22 cellular contexts compared by ENCODE assay signal in the genomic region with DNA sequence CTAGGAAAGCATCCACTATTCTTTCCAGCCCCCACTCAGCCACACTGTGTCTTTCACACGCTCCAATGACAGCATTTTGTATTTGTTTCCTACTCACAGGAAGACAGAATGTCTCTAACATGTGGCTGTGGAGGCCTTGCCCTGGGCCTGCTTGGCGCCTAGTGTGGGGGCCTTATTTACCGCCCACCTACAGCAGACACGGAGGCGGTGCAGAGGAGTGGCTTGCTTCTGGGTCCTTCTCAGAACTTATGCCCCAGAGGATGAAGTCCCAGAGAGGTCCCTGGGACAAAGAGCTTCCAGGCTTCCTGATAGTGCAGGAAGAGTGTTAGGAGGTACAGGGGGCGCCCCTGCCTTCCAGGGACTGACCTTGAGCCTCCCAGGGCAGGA. TPM values are rescaled to one million over a fixed set of nuclear protein-coding genes. Genes with fewer than 3 reads are reported as not detected.
DNase-seq lines count a peak whose midpoint lies in the region; ATAC-seq and TF ChIP-seq lines count a peak whose summit lies in the region.
"Had no signal": no experiment of that assay in that cellular context is flagged by ENCODE, and none has a peak within 500 bp of the region (broad histone marks: within the 10 kb centered on the region; RNA-seq: fewer than 3 reads in every experiment).

No MANE protein-coding gene starts in this region.

- ATAC-seq in HG03439 (IDR thresholded peaks at IDR 0.05; ENCODE audit: unreplicated experiment), result no peak
- ATAC-seq: lower lobe of right lung, psoas muscle had no signal

- H4K5ac ChIP-seq in H9 (ENCODE audit: insufficient read length, low read depth, low read length), result no peak overlapping the region

- H3K9me3 Mint-ChIP-seq in activated naive CD4-positive, alpha-beta T cell treated with anti-CD3 and anti-CD28 coated beads, Interleukin-2, amount 10 ng/mL, durations not matched to agents 7 days and 5 days, result no peaks in the 10 kb centered on the region
- H3K9me3 Mint-ChIP-seq in activated naive CD4-positive, alpha-beta T cell treated with anti-CD3 and anti-CD28 coated beads for 36 hours, result no peaks in the 10 kb centered on the region
- no peaks in the 10 kb centered on the region for H3K9me3 Mint-ChIP-seq in H9
- no peaks in the 10 kb centered on the region for H3K9me3 Mint-ChIP-seq in chondrocyte (ENCODE audit: low read depth)
- no peaks in the 10 kb centered on the region for H3K9me3 Mint-ChIP-seq in endothelial cell (ENCODE audit: unreplicated experiment)

- H3K4me1 Mint-ChIP-seq in activated naive CD4-positive, alpha-beta T cell treated with anti-CD3 and anti-CD28 coated beads, Interleukin-2, amount 10 ng/mL, durations not matched to agents 7 days and 5 days, result no peaks in the 10 kb centered on the region
- no peaks in the 10 kb centered on the region for H3K4me1 Mint-ChIP-seq in activated naive CD4-positive, alpha-beta T cell treated with anti-CD3 and anti-CD28 coated beads for 36 hours (ENCODE audit: low read depth)
- H3K4me1 Mint-ChIP-seq in H9 (peaks cover 9 to 23% of the 10 kb centered on the region in 2 experiments), chondrocyte (ENCODE audit: low read depth) (no peaks in the 10 kb centered on the region), endothelial cell (ENCODE audit: unreplicated experiment) (peaks cover 10% of the 10 kb centered on the region)

- H3K79me2 ChIP-seq in H9 (ENCODE audit: insufficient read depth, low read length), result no peaks in the 10 kb centered on the region
- no peaks in the 10 kb centered on the region for H3K79me2 ChIP-seq in osteoblast (ENCODE audit: insufficient read depth, low read length)

- no peak overlapping the region for H4K91ac ChIP-seq in H9 (ENCODE audit: insufficient read length, low read depth, low read length)

- H3K56ac ChIP-seq in H9 (ENCODE audit: insufficient read length, low read depth, low read length), result no peak overlapping the region

- no peaks in the 10 kb centered on the region for H3K4me1 ChIP-seq in H9 (ENCODE audit: insufficient read depth, low read length)
- H3K4me1 ChIP-seq in osteoblast (ENCODE audit: insufficient read depth, low read length), result no peaks in the 10 kb centered on the region
- H3K4me1 ChIP-seq: BE2C, breast epithelium, Caco-2, lower lobe of right lung, uterus had no signal

- H3K36me3 Mint-ChIP-seq in activated naive CD4-positive, alpha-beta T cell treated with anti-CD3 and anti-CD28 coated beads, Interleukin-2, amount 10 ng/mL, durations not matched to agents 7 days and 5 days, result peaks cover 23% of the 10 kb centered on the region
- peaks cover 22% of the 10 kb centered on the region for H3K36me3 Mint-ChIP-seq in activated naive CD4-positive, alpha-beta T cell treated with anti-CD3 and anti-CD28 coated beads for 36 hours (ENCODE audit: low read depth)
- H3K36me3 Mint-ChIP-seq in H9 (ENCODE audit: insufficient read depth in 1 of 3, low read depth in 3 of 3) (peaks cover 15 to 60% (median 52%) of the 10 kb centered on the region in 3 experiments), chondrocyte (ENCODE audit: low read depth) (peaks cover 21% of the 10 kb centered on the region), endothelial cell (ENCODE audit: low read depth, unreplicated experiment) (peaks cover 36% of the 10 kb centered on the region)

- no CpG with 5 or more reads among the region's 6 CpGs for WGBS in H9 (ENCODE audit: extremely low coverage, insufficient read length, low lambda C conversion rate)

- H3K27me3 ChIP-seq in H9 (ENCODE audit: insufficient read depth, low read length) (no peaks in the 10 kb centered on the region), osteoblast (ENCODE audit: insufficient read depth, low read length) (no peaks in the 10 kb centered on the region)
- H3K27me3 ChIP-seq: BE2C, breast epithelium, uterus had no signal

- peak; percentile 17 for DNase-seq in activated naive CD4-positive, alpha-beta T cell treated with anti-CD3 and anti-CD28 coated beads, Interleukin-2, amount 10 ng/mL, durations not matched to agents 7 days and 5 days
- DNase-seq in activated naive CD4-positive, alpha-beta T cell treated with anti-CD3 and anti-CD28 coated beads for 36 hours, result no peak
- DNase-seq in H9, result no peak
- DNase-seq in chondrocyte (ENCODE audit: low spot score), result peak; percentile 37
- DNase-seq in osteoblast (ENCODE audit: insufficient read length, low spot score, missing footprints), result peak; percentile 80
- no peak for DNase-seq in endothelial cell (ENCODE audit: low spot score)
- DNase-seq in SIG-M5 treated with dmso at 0.1 percent for 504 hours (lab: John Stamatoyannopoulos, UW; ENCODE audit: unreplicated experiment), result no peak
- DNase-seq: activated CD4-positive, alpha-beta T cell treated with anti-CD3 and anti-CD28 coated beads, Interleukin-2, amount 50 U/mL, for 1 hour; activated gamma-delta T cell treated with Interleukin-2 at 50 U/mL for 16 hours; amygdala; cortex of kidney; DMS79 treated with DMSO at 0.1 percent for 48 hours; NCI-H146; NCI-H510A treated with DMSO at 0.1 percent for 48 hours; psoas muscle; uterus had no signal

- peaks cover 5% of the 10 kb centered on the region for H3K9me3 ChIP-seq in H9 (ENCODE audit: control insufficient read depth, low read depth, low read length)
- H3K9me3 ChIP-seq in osteoblast (ENCODE audit: low read depth, low read length), result no peaks in the 10 kb centered on the region
- H3K9me3 ChIP-seq: BE2C, Caco-2, psoas muscle, uterus had no signal

- no peaks in the 10 kb centered on the region for H3K27me3 Mint-ChIP-seq in activated naive CD4-positive, alpha-beta T cell treated with anti-CD3 and anti-CD28 coated beads, Interleukin-2, amount 10 ng/mL, durations not matched to agents 7 days and 5 days
- H3K27me3 Mint-ChIP-seq in activated naive CD4-positive, alpha-beta T cell treated with anti-CD3 and anti-CD28 coated beads for 36 hours (ENCODE audit: low read depth), result no peaks in the 10 kb centered on the region
- no peaks in the 10 kb centered on the region for H3K27me3 Mint-ChIP-seq in H9 (ENCODE audit: low read depth)
- no peaks in the 10 kb centered on the region for H3K27me3 Mint-ChIP-seq in chondrocyte (ENCODE audit: low read depth)
- H3K27me3 Mint-ChIP-seq in endothelial cell (ENCODE audit: unreplicated experiment), result peaks cover 19% of the 10 kb centered on the region

- no peak overlapping the region for H2AK5ac ChIP-seq in H9 (ENCODE audit: insufficient read length, low read length)

- H3K4me3 Mint-ChIP-seq in activated naive CD4-positive, alpha-beta T cell treated with anti-CD3 and anti-CD28 coated beads, Interleukin-2, amount 10 ng/mL, durations not matched to agents 7 days and 5 days, result no peak overlapping the region
- H3K4me3 Mint-ChIP-seq in activated naive CD4-positive, alpha-beta T cell treated with anti-CD3 and anti-CD28 coated beads for 36 hours, result no peak overlapping the region
- H3K4me3 Mint-ChIP-seq in H9 (no peak overlapping the region), chondrocyte (ENCODE audit: unreplicated experiment) (no peak overlapping the region), endothelial cell (ENCODE audit: unreplicated experiment) (no peak overlapping the region)

- H3K4me3 ChIP-seq in osteoblast (ENCODE audit: insufficient read depth, low read length), result no peak overlapping the region
- H3K4me3 ChIP-seq: breast epithelium, lower lobe of right lung, psoas muscle, SK-N-MC, uterus had no signal

- no peak overlapping the region for H2BK20ac ChIP-seq in H9 (ENCODE audit: low read depth, low read length, poor library complexity, severe bottlenecking)

- intact Hi-C loops in activated naive CD4-positive, alpha-beta T cell treated with anti-CD3 and anti-CD28 coated beads for 36 hours (cut with micrococcal nuclease), result loop anchor here (2.0 kb wide), 1 partner anchor 224 kb away; no protein-coding TSS in a partner anchor

- H2AFZ ChIP-seq in H9 (ENCODE audit: low read length) (no peak overlapping the region), osteoblast (ENCODE audit: low read length) (no peak overlapping the region)

- TF ChIP-seq CTCF in H9 (conservative IDR thresholded peaks at IDR 0.05), result no peak; the same call in 2 of the 3 replicates
- TF ChIP-seq CTCF in chondrocyte (IDR thresholded peaks at IDR 0.05), result no peak
- no peak for TF ChIP-seq CTCF in osteoblast (IDR thresholded peaks at IDR 0.05; ENCODE audit: extremely low read depth, low read depth, low read length)
- no peak for TF ChIP-seq CTCF in endothelial cell (IDR thresholded peaks at IDR 0.05; ENCODE audit: unreplicated experiment)

- H3K14ac ChIP-seq in H9 (ENCODE audit: insufficient read depth, low read length), result no peak overlapping the region

- no peak overlapping the region for H3K27ac ChIP-seq in H9 (ENCODE audit: insufficient read length, low read depth, low read length)
- H3K27ac ChIP-seq in osteoblast (ENCODE audit: low read depth, low read length), result no peak overlapping the region
- H3K27ac ChIP-seq: lower lobe of right lung, psoas muscle, SK-N-MC, uterus had no signal

- no peak overlapping the region for H3T11ph ChIP-seq in H9 (ENCODE audit: low read length)

- no peak overlapping the region for H3K27ac Mint-ChIP-seq in activated naive CD4-positive, alpha-beta T cell treated with anti-CD3 and anti-CD28 coated beads, Interleukin-2, amount 10 ng/mL, durations not matched to agents 7 days and 5 days
- no peak overlapping the region for H3K27ac Mint-ChIP-seq in activated naive CD4-positive, alpha-beta T cell treated with anti-CD3 and anti-CD28 coated beads for 36 hours
- H3K27ac Mint-ChIP-seq in H9, result peak overlapping the region in 2 of 3 experiments; percentile 94 to 95; a peak in 4 of 7 replicates
- no peak overlapping the region for H3K27ac Mint-ChIP-seq in chondrocyte (ENCODE audit: unreplicated experiment)
- H3K27ac Mint-ChIP-seq in endothelial cell (ENCODE audit: unreplicated experiment), result no peak overlapping the region

- H3K9ac ChIP-seq in H9 (ENCODE audit: extremely low read depth, insufficient read length, low read length), result no peak overlapping the region

- peaks cover 67% of the 10 kb centered on the region for H3K36me3 ChIP-seq in osteoblast (ENCODE audit: insufficient read depth, low read length)
- H3K36me3 ChIP-seq: uterus had no signal

- CTCF ChIA-PET in activated naive CD4-positive, alpha-beta T cell treated with anti-CD3 and anti-CD28 coated beads, Interleukin-2, amount 10 ng/mL, durations not matched to agents 7 days and 5 days (lab: Charles Lee), result interaction anchor here (1.6 kb wide), 1 partner anchor 11 kb away, joined by 5 read pairs; no protein-coding TSS in a partner anchor
- CTCF ChIA-PET in activated naive CD4-positive, alpha-beta T cell treated with anti-CD3 and anti-CD28 coated beads for 36 hours (lab: Charles Lee), result interaction anchor here (1.0 kb wide), 1 partner anchor 56 kb away, joined by 3 read pairs; no protein-coding TSS in a partner anchor

- H3K18ac ChIP-seq in H9 (ENCODE audit: insufficient read length, low read depth, low read length), result no peak overlapping the region

- no peak overlapping the region for H2BK5ac ChIP-seq in H9 (ENCODE audit: insufficient read length, low read length)

- H4K8ac ChIP-seq in H9 (replicated peaks; ENCODE audit: insufficient read length, low read depth, low read length), result no peak overlapping the region

- H3K4ac ChIP-seq in H9 (ENCODE audit: low read depth, low read length), result no peak overlapping the region

- H3K4me2 ChIP-seq in H9 (ENCODE audit: insufficient read depth, insufficient read length, low read length), result no peak overlapping the region
- H3K4me2 ChIP-seq in osteoblast (ENCODE audit: insufficient read depth, low read length), result no peak overlapping the region

- H3K23me2 ChIP-seq in H9 (ENCODE audit: insufficient read length, low read depth, low read length, poor library complexity, severe bottlenecking), result no peaks in the 10 kb centered on the region

- H4K20me1 ChIP-seq in H9 (ENCODE audit: control insufficient read depth, insufficient read depth, insufficient read length), result no peaks in the 10 kb centered on the region
- H4K20me1 ChIP-seq in osteoblast (ENCODE audit: insufficient read depth, low read length), result no peaks in the 10 kb centered on the region

- H2BK12ac ChIP-seq in H9 (ENCODE audit: insufficient read length, low read depth, low read length), result no peak overlapping the region

- H3K23ac ChIP-seq in H9 (ENCODE audit: insufficient read length, low read depth, low read length), result no peak overlapping the region

- no peak overlapping the region for H2BK120ac ChIP-seq in H9 (ENCODE audit: low read depth, low read length, poor library complexity, severe bottlenecking)

- H3K79me1 ChIP-seq in H9 (ENCODE audit: insufficient read depth, low read depth, low read length, poor library complexity, severe bottlenecking), result no peaks in the 10 kb centered on the region

- H2BK15ac ChIP-seq in H9 (ENCODE audit: low read depth, low read length), result no peak overlapping the region

RNA-seq across cellular contexts. Expression of a gene that starts 8.5 kb away (rescaled TPM):
- total RNA-seq in activated naive CD4-positive, alpha-beta T cell treated with anti-CD3 and anti-CD28 coated beads for 36 hours, result 10 to 100 TPM; 16.2 to 16.3 TPM
- total RNA-seq in H9 (2021) (30.4 and 31.1 TPM in 2 replicates), chondrocyte (13.4 to 20.0 TPM (median 16.4 TPM) in 3 replicates), osteoblast (10.1 and 12.7 TPM in 2 replicates), endothelial cell (ENCODE audit: unreplicated experiment) (38.5 TPM)

RNA-seq across cellular contexts. Expression of a gene that starts 40.6 kb away (rescaled TPM):
- total RNA-seq in activated naive CD4-positive, alpha-beta T cell treated with anti-CD3 and anti-CD28 coated beads for 36 hours, result 10 to 100 TPM; 40.2 to 40.4 TPM
- total RNA-seq in H9 (2021) (57.0 and 62.1 TPM in 2 replicates), chondrocyte (107 to 130 TPM (median 118 TPM) in 3 replicates), osteoblast (89.4 and 90.2 TPM in 2 replicates), endothelial cell (ENCODE audit: unreplicated experiment) (138 TPM)

RNA-seq across cellular contexts. Expression of a gene that starts 46.4 kb away (rescaled TPM):
- 100 to 1,000 TPM; 109 to 114 TPM for total RNA-seq in activated naive CD4-positive, alpha-beta T cell treated with anti-CD3 and anti-CD28 coated beads for 36 hours
- total RNA-seq in H9 (2021) (144 and 147 TPM in 2 replicates), chondrocyte (219 to 297 TPM (median 296 TPM) in 3 replicates), osteoblast (826 and 992 TPM in 2 replicates), endothelial cell (ENCODE audit: unreplicated experiment) (82.2 TPM)

Comparison
In these comparisons a context has a peak if more than half of its experiments do, and no peak if none do; other contexts are left out.
1. DNase-seq: peak in activated naive CD4-positive, alpha-beta T cell treated with anti-CD3 and anti-CD28 coated beads, Interleukin-2, amount 10 ng/mL, durations not matched to agents 7 days and 5 days (single experiment), chondrocyte (single experiment) and osteoblast (single experiment); none in activated naive CD4-positive, alpha-beta T cell treated with anti-CD3 and anti-CD28 coated beads for 36 hours (single experiment), H9 (single experiment), endothelial cell (single experiment) and SIG-M5 treated with dmso at 0.1 percent for 504 hours (single experiment).
2. H3K27ac Mint-ChIP-seq: peak in H9 (2 of 3); none in activated naive CD4-positive, alpha-beta T cell treated with anti-CD3 and anti-CD28 coated beads, Interleukin-2, amount 10 ng/mL, durations not matched to agents 7 days and 5 days (single experiment), activated naive CD4-positive, alpha-beta T cell treated with anti-CD3 and anti-CD28 coated beads for 36 hours (single experiment), chondrocyte (single experiment) and endothelial cell (single experiment).